Comparison of ENCODE assay signal across 1 cellular context in genomic region chr17:68200689-68201424, GRCh38.
TF ChIP-seq lines count a peak whose summit lies in the region.

No MANE protein-coding gene starts in this region.

TF ChIP-seq in HepG2, 621 proteins besides CTCF, POLR2A, EP300 and RAD21 (continued from another document and continues in another):
- TF ChIP-seq AHDC1 (CRISPR knock-in tag; IDR thresholded peaks at IDR 0.05; ENCODE audit: borderline replicate concordance) = peak; percentile 47; the same call in 1 of the 2 replicates
- TF ChIP-seq KDM5B (CRISPR knock-in tag; IDR thresholded peaks at IDR 0.05; ENCODE audit: borderline replicate concordance) = peak; percentile 89; the same call in 1 of the 2 replicates
- TF ChIP-seq ZBTB20 (CRISPR knock-in tag; IDR thresholded peaks at IDR 0.05; ENCODE audit: borderline replicate concordance, low read depth) = no peak
- no peak for TF ChIP-seq ZBTB33 (CRISPR knock-in tag; IDR thresholded peaks at IDR 0.05)
- TF ChIP-seq NKX3-1 (CRISPR knock-in tag; IDR thresholded peaks at IDR 0.05) = no peak
- peak; percentile 97 for TF ChIP-seq ZNF800 (CRISPR knock-in tag; IDR thresholded peaks at IDR 0.05)
- TF ChIP-seq ZNF777 (CRISPR knock-in tag; IDR thresholded peaks at IDR 0.05) = peak; percentile 80
- no peak for TF ChIP-seq ZNF333 (CRISPR knock-in tag; IDR thresholded peaks at IDR 0.05; ENCODE audit: borderline replicate concordance)
- TF ChIP-seq TERF1 (CRISPR knock-in tag; IDR thresholded peaks at IDR 0.05) = no peak
- TF ChIP-seq ZNF883 (CRISPR knock-in tag; IDR thresholded peaks at IDR 0.05; ENCODE audit: not compliant biosample characterization) = peak; percentile 90
- no peak for TF ChIP-seq RFX1 (IDR thresholded peaks at IDR 0.05)
- no peak for TF ChIP-seq ZNF646 (CRISPR knock-in tag; IDR thresholded peaks at IDR 0.05)
- TF ChIP-seq TEF (CRISPR knock-in tag; IDR thresholded peaks at IDR 0.05) = no peak
- no peak for TF ChIP-seq THAP8 (CRISPR knock-in tag; IDR thresholded peaks at IDR 0.05; ENCODE audit: borderline replicate concordance)
- no peak for TF ChIP-seq PHF20 (CRISPR knock-in tag; IDR thresholded peaks at IDR 0.05)
- TF ChIP-seq ZNF652 (CRISPR knock-in tag; IDR thresholded peaks at IDR 0.05; ENCODE audit: borderline replicate concordance, low read depth) = no peak
- no peak for TF ChIP-seq RFXANK (CRISPR knock-in tag; IDR thresholded peaks at IDR 0.05)
- TF ChIP-seq ZNF614 (CRISPR knock-in tag; IDR thresholded peaks at IDR 0.05; ENCODE audit: borderline replicate concordance) = peak; percentile 73; the same call in 1 of the 2 replicates
- peak; percentile 38; the same call in 1 of the 2 replicates for TF ChIP-seq PATZ1 (CRISPR knock-in tag; IDR thresholded peaks at IDR 0.05)
- no peak for TF ChIP-seq ZBTB1 (CRISPR knock-in tag; IDR thresholded peaks at IDR 0.05; ENCODE audit: borderline replicate concordance)
- TF ChIP-seq ZNF513 (CRISPR knock-in tag; conservative IDR thresholded peaks at IDR 0.05) = no peak
- peak; percentile 63; the same call in 1 of the 2 replicates for TF ChIP-seq ZNF788 (CRISPR knock-in tag; IDR thresholded peaks at IDR 0.05; ENCODE audit: borderline replicate concordance)
- no peak for TF ChIP-seq NCOA1 (CRISPR knock-in tag; IDR thresholded peaks at IDR 0.05)
- no peak for TF ChIP-seq ESRRA (CRISPR knock-in tag; IDR thresholded peaks at IDR 0.05; ENCODE audit: low read depth)
